29 cellular contexts compared by ENCODE assay signal in genomic region chr6:129675669-129676472, GRCh38.
"Had no signal": no experiment of that assay in that cellular context is flagged by ENCODE, and none has a peak within 500 bp of the region (broad histone marks: within the 10 kb centered on the region; RNA-seq: fewer than 3 reads in every experiment).

No MANE protein-coding gene starts in this region.

- H3K27me3 ChIP-seq: cardiac muscle cell, colonic mucosa, dorsolateral prefrontal cortex, hepatocyte, sigmoid colon, suprapubic skin, tibial artery, upper lobe of right lung had no signal

- FAIRE-seq: keratinocyte had no signal

- H2AFZ ChIP-seq: hepatocyte, parathyroid adenoma had no signal

- H3K27ac ChIP-seq: cardiac muscle cell, colonic mucosa, dorsolateral prefrontal cortex, gastroesophageal sphincter, hepatocyte, parathyroid adenoma, psoas muscle, sigmoid colon, suprapubic skin, tibial artery, upper lobe of right lung had no signal

- H3K9me3 ChIP-seq: colonic mucosa, gastroesophageal sphincter, psoas muscle, sigmoid colon, suprapubic skin, tibial artery, upper lobe of right lung had no signal

- H3K4me3 Mint-ChIP-seq: activated B cell treated with CpG ODN at 0.5 μM for 24 hours; activated T-cell treated with anti-CD3 and anti-CD28 coated beads, Interleukin-2, amount 50 U/mL, for 72 hours; brain; naive thymus-derived CD4-positive, alpha-beta T cell; stimulated activated naive B cell treated with anti-CD40 and anti-IgM and Interleukin-4, amounts not matched to agents 10 μg/mL and 1 μg/mL and 100 μg/mL, for 72 hours had no signal

- H3K36me3 Mint-ChIP-seq: brain had no signal

- H3K9ac ChIP-seq: parathyroid adenoma had no signal

- DNase-seq: activated B cell treated with CpG ODN at 0.5 μM for 24 hours; activated CD4-positive, alpha-beta T cell treated with anti-CD3 and anti-CD28 coated beads, Interleukin-2, amount 50 U/mL, for 4 hours; activated naive CD4-positive, alpha-beta T cell; activated T-cell treated with anti-CD3 and anti-CD28 coated beads for 4 hours; activated T-cell treated with anti-CD3 and anti-CD28 coated beads, Interleukin-2, amount 50 U/mL, for 72 hours; aorta; cerebellar nuclear complex; colonic mucosa; dorsolateral prefrontal cortex; effector memory CD4-positive, alpha-beta T cell; left cardiac atrium; left ventricle myocardium superior; naive thymus-derived CD4-positive, alpha-beta T cell; psoas muscle; sigmoid colon; stimulated activated CD4-positive, alpha-beta T cell treated with anti-CD3 and anti-CD28 coated beads, Interleukin-2, amount 100 ng/mL, for 24 hours; stimulated activated naive B cell treated with anti-CD40 and anti-IgM and Interleukin-4, amounts not matched to agents 10 μg/mL and 1 μg/mL and 100 μg/mL, for 72 hours; T-helper 2 cell; tibial artery; upper lobe of right lung had no signal

- ATAC-seq: activated naive CD4-positive, alpha-beta T cell treated with anti-CD3 and anti-CD28 coated beads, Interleukin-2, amount 50 U/mL, for 72 hours; activated T-cell treated with anti-CD3 and anti-CD28 coated beads, Interleukin-2, amount 50 U/mL, for 72 hours; gastroesophageal sphincter; left cardiac atrium; left ventricle myocardium superior; naive thymus-derived CD4-positive, alpha-beta T cell; psoas muscle; stimulated activated naive B cell treated with anti-CD40 and anti-IgM and Interleukin-4, amounts not matched to agents 10 μg/mL and 1 μg/mL and 100 μg/mL, for 72 hours; upper lobe of right lung had no signal

- H3K9me3 Mint-ChIP-seq: activated B cell treated with CpG ODN at 0.5 μM for 24 hours; activated naive CD4-positive, alpha-beta T cell treated with anti-CD3 and anti-CD28 coated beads, Interleukin-2, amount 50 U/mL, for 72 hours; activated T-cell treated with anti-CD3 and anti-CD28 coated beads, Interleukin-2, amount 50 U/mL, for 72 hours; naive thymus-derived CD4-positive, alpha-beta T cell had no signal

- H3K27me3 Mint-ChIP-seq: activated B cell treated with CpG ODN at 0.5 μM for 24 hours; brain; naive thymus-derived CD4-positive, alpha-beta T cell; stimulated activated naive B cell treated with anti-CD40 and anti-IgM and Interleukin-4, amounts not matched to agents 10 μg/mL and 1 μg/mL and 100 μg/mL, for 72 hours had no signal

- H3K4me1 ChIP-seq: colonic mucosa had no signal

- H3K4me3 ChIP-seq: cardiac muscle cell, colonic mucosa, dorsolateral prefrontal cortex, gastroesophageal sphincter, hepatocyte, psoas muscle, sigmoid colon, smooth muscle cell, suprapubic skin, tibial artery, upper lobe of right lung had no signal

- H3K36me3 ChIP-seq: cardiac muscle cell, colonic mucosa, gastroesophageal sphincter, sigmoid colon, suprapubic skin, tibial artery, upper lobe of right lung had no signal

- H3K4me2 ChIP-seq: hepatocyte, smooth muscle cell had no signal

- H3K27ac Mint-ChIP-seq: activated B cell treated with CpG ODN at 0.5 μM for 24 hours; activated naive CD4-positive, alpha-beta T cell treated with anti-CD3 and anti-CD28 coated beads, Interleukin-2, amount 50 U/mL, for 72 hours; activated T-cell treated with anti-CD3 and anti-CD28 coated beads, Interleukin-2, amount 50 U/mL, for 72 hours; brain; stimulated activated naive B cell treated with anti-CD40 and anti-IgM and Interleukin-4, amounts not matched to agents 10 μg/mL and 1 μg/mL and 100 μg/mL, for 72 hours had no signal
